ENCODE assay signal across 22 cellular contexts in the genomic region with DNA sequence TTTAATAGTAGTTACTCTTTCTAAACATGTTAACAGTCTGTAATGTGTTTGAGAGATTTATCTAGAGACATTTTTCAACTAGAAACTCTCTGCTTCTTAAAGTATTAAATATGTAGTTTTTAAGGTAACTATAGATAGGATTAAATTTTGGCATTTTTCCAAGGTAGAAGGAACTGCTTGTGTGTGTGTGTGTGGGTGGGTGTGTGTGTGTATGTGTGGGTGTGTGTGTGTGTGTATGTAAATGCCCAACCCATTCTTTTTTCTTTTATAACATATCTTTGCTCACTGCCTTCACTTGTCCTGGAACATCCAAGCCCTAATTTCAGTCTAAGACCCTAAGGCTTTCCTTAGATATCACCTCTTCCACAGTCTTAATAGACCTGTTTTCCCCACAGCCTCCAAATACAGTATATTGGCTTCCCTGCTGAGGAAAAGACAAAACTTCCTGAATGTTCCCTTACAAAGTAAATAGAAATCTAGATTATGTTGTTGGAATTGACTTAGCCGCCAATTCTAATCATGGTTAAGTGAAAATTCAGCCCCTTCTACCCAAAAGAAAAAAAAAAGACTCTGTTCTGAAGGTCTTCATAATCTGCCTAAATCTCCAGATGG. TPM values are rescaled to one million over a fixed set of nuclear protein-coding genes. Genes with fewer than 3 reads are reported as not detected.
DNase-seq lines count a peak whose midpoint lies in the region; ATAC-seq, FAIRE-seq and TF ChIP-seq lines count a peak whose summit lies in the region.
"Had no signal": no experiment of that assay in that cellular context is flagged by ENCODE, and none has a peak within 500 bp of the region (broad histone marks: within the 10 kb centered on the region; RNA-seq: fewer than 3 reads in every experiment).

No MANE protein-coding gene starts in this region.

- H3K9me3 ChIP-seq in WERI-Rb-1 (ENCODE audit: severe bottlenecking) (no peaks in the 10 kb centered on the region), mucosa of descending colon (no peaks in the 10 kb centered on the region)
- H3K9me3 ChIP-seq: Caco-2, MG63 had no signal

- DNase-seq in activated CD4-positive, alpha-beta T cell treated with anti-CD3 and anti-CD28 coated beads, Interleukin-2, amount 10 ng/mL, durations not matched to agents 24 days and 14 days = no peak
- no peak for DNase-seq in activated CD4-positive, alpha-beta T cell treated with anti-CD3 and anti-CD28 coated beads, Interleukin-2, amount 50 U/mL, for 1 hour
- DNase-seq in GM12892 (ENCODE audit: insufficient read length) = no peak
- no peak for DNase-seq in WERI-Rb-1
- DNase-seq in mucosa of descending colon = peak in 1 of 3 donors; percentile 60
- DNase-seq in NCI-H1436 (lab: John Stamatoyannopoulos, UW) = no peak
- DNase-seq: Caco-2, EL, IMR-90, Kasumi-1, MG63, NCI-H1092, NCI-H146, NCI-H2029 treated with DMSO at 0.1 percent for 48 hours, NCI-H2171, NCI-H526 treated with DMSO at 0.1 percent for 48 hours, SHP77 had no signal

- intact Hi-C loops in activated CD4-positive, alpha-beta T cell treated with anti-CD3 and anti-CD28 coated beads, Interleukin-2, amount 10 ng/mL, durations not matched to agents 24 days and 14 days (cut with micrococcal nuclease) = no loop called here
- intact Hi-C loops in mucosa of descending colon (cut with DNase I, micrococcal nuclease) = no loop called here

- no peak overlapping the region for H3K4me3 ChIP-seq in WERI-Rb-1 (ENCODE audit: low read depth, low read length)
- no peak overlapping the region for H3K4me3 ChIP-seq in mucosa of descending colon
- H3K4me3 ChIP-seq: GM12878, MG63, SK-N-MC had no signal

- TF ChIP-seq CTCF in WERI-Rb-1 (IDR thresholded peaks at IDR 0.05; ENCODE audit: low read depth, low read length) (no peak), mucosa of descending colon (IDR thresholded peaks at IDR 0.05) (no peak)

- no peaks in the 10 kb centered on the region for H3K4me1 ChIP-seq in mucosa of descending colon (ENCODE audit: low read depth)
- H3K4me1 ChIP-seq: Caco-2 had no signal

- H3K27me3 Mint-ChIP-seq in activated CD4-positive, alpha-beta T cell treated with anti-CD3 and anti-CD28 coated beads, Interleukin-2, amount 10 ng/mL, durations not matched to agents 24 days and 14 days = no peaks in the 10 kb centered on the region
- H3K27me3 Mint-ChIP-seq: B cell had no signal

- peak; percentile 71 for ATAC-seq in mucosa of descending colon
- ATAC-seq in GM21360 (IDR thresholded peaks at IDR 0.05; ENCODE audit: unreplicated experiment) = no peak
- ATAC-seq: GM12878 had no signal

- peak overlapping the region; percentile 37 for H3K27ac Mint-ChIP-seq in activated CD4-positive, alpha-beta T cell treated with anti-CD3 and anti-CD28 coated beads, Interleukin-2, amount 10 ng/mL, durations not matched to agents 24 days and 14 days
- H3K27ac Mint-ChIP-seq: B cell had no signal

- H3K36me3 ChIP-seq in WERI-Rb-1 (peaks cover 25% of the 10 kb centered on the region), mucosa of descending colon (ENCODE audit: low read depth) (no peaks in the 10 kb centered on the region)

- peak overlapping the region; percentile 66 for H3K27ac ChIP-seq in WERI-Rb-1
- H3K27ac ChIP-seq: SK-N-MC had no signal

- FAIRE-seq in GM12892 (lab: Jason Lieb, UNC) = peak; percentile 9
- FAIRE-seq: GM12878, H54 had no signal

- peaks cover 19% of the 10 kb centered on the region for H3K4me1 Mint-ChIP-seq in activated CD4-positive, alpha-beta T cell treated with anti-CD3 and anti-CD28 coated beads, Interleukin-2, amount 10 ng/mL, durations not matched to agents 24 days and 14 days
- H3K4me1 Mint-ChIP-seq: B cell had no signal

- no peaks in the 10 kb centered on the region for H3K9me3 Mint-ChIP-seq in activated CD4-positive, alpha-beta T cell treated with anti-CD3 and anti-CD28 coated beads, Interleukin-2, amount 10 ng/mL, durations not matched to agents 24 days and 14 days

- no peaks in the 10 kb centered on the region for H3K27me3 ChIP-seq in WERI-Rb-1 (ENCODE audit: insufficient read depth, low read depth, severe bottlenecking)
- H3K27me3 ChIP-seq: MG63 had no signal

- no peak overlapping the region for H3K4me3 Mint-ChIP-seq in activated CD4-positive, alpha-beta T cell treated with anti-CD3 and anti-CD28 coated beads, Interleukin-2, amount 10 ng/mL, durations not matched to agents 24 days and 14 days
- H3K4me3 Mint-ChIP-seq: B cell had no signal

- H3K36me3 Mint-ChIP-seq in activated CD4-positive, alpha-beta T cell treated with anti-CD3 and anti-CD28 coated beads, Interleukin-2, amount 10 ng/mL, durations not matched to agents 24 days and 14 days (ENCODE audit: low read depth) = peaks cover 37% of the 10 kb centered on the region

- no peak for TF ChIP-seq POLR2A in GM12892 (IDR thresholded peaks at IDR 0.05; ENCODE audit: low read depth, low read length)

RNA-seq across cellular contexts. Expression of a gene that starts 33.5 kb away (rescaled TPM):
- total RNA-seq in activated CD4-positive, alpha-beta T cell treated with anti-CD3 and anti-CD28 coated beads, Interleukin-2, amount 10 ng/mL, durations not matched to agents 24 days and 14 days = 162 and 168 TPM in 2 replicates
- 69.0 TPM for polyA plus RNA-seq in GM12892 (2012; ENCODE audit: missing spikeins)
- 10 to 100 TPM; 31.0 to 45.6 (median 40.8) TPM for total RNA-seq in mucosa of descending colon
